Comparison of ENCODE assay signal across 8 cellular contexts in the genomic region with DNA sequence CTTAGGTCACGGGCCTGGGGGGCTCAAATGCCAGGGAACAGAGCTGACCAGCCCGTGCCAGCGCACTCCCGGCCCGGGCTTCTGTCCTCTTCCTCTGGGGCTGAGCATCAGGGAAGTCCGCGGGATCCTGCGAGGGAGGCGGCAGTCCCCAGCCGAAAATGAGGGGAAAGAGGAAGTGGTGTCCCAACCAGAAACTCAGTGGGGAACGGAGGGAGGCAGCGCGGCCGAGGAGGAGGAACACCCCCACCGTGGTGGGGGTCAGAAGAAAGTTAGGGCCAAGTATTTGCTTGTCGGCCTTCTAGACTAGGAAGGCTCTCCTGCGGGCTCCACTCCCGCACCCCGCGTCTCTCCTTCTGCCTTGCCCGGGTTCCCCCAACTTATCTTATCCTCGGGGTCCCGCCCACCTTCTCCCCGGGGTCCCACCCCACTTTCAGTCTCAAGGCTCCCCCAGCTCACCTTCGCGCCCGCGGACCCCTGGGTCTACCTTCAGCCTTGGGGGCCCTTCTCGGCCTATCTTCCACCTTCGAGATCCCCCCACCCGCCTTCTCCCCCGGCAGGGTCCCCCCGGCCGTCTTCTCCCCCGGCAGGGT. TPM values are rescaled to one million over a fixed set of nuclear protein-coding genes. Genes with fewer than 3 reads are reported as not detected.
DNase-seq lines count a peak whose midpoint lies in the region; ATAC-seq and TF ChIP-seq lines count a peak whose summit lies in the region.

No MANE protein-coding gene starts in this region.

- H3K4me1 Mint-ChIP-seq in activated naive CD8-positive, alpha-beta T cell treated with anti-CD3 and anti-CD28 coated beads, Interleukin-2, amount 50 U/mL, for 24 hours, result peaks cover 30% of the 10 kb centered on the region

- in situ Hi-C loops in GM13976 (cut with MboI; ENCODE audit: low sequenced_read_pairs, unreplicated experiment), result no loop called here

- peak overlapping the region; percentile 89 for H3K9ac ChIP-seq in rectal smooth muscle tissue (ENCODE audit: low read length)

- TF ChIP-seq CTCF in GM13976 (IDR thresholded peaks at IDR 0.05; ENCODE audit: borderline replicate concordance, control extremely low read depth, extremely low read depth, insufficient read depth, missing control alignments), result no peak

- DNase-seq in GM13976 (ENCODE audit: low spot score) (peak; percentile 76), SKM-1 (lab: John Stamatoyannopoulos, UW; ENCODE audit: unreplicated experiment) (peak; percentile 34), left ventricle myocardium superior (peak; percentile 69), NCI-H2081 (lab: John Stamatoyannopoulos, UW) (no peak), H4 (ENCODE audit: low spot score) (no peak)
- DNase-seq in activated naive CD8-positive, alpha-beta T cell treated with anti-CD3 and anti-CD28 coated beads, Interleukin-2, amount 50 U/mL, for 24 hours, result peak; percentile 64

- no peaks in the 10 kb centered on the region for H3K27me3 ChIP-seq in rectal smooth muscle tissue (ENCODE audit: control insufficient read depth, insufficient read depth, low read length)

- no peaks in the 10 kb centered on the region for H3K27me3 Mint-ChIP-seq in activated naive CD8-positive, alpha-beta T cell treated with anti-CD3 and anti-CD28 coated beads, Interleukin-2, amount 50 U/mL, for 24 hours

- H3K27ac ChIP-seq in rectal smooth muscle tissue (ENCODE audit: low read depth, low read length), result peak overlapping the region; percentile 87

- peak overlapping the region; percentile 78 for H3K4me3 ChIP-seq in rectal smooth muscle tissue (ENCODE audit: low read length)

- H3K4me3 Mint-ChIP-seq in activated naive CD8-positive, alpha-beta T cell treated with anti-CD3 and anti-CD28 coated beads, Interleukin-2, amount 50 U/mL, for 24 hours, result peak overlapping the region; percentile 84

- H3K27ac Mint-ChIP-seq in activated naive CD8-positive, alpha-beta T cell treated with anti-CD3 and anti-CD28 coated beads, Interleukin-2, amount 50 U/mL, for 24 hours, result peak overlapping the region; percentile 88

- peaks cover 15% of the 10 kb centered on the region for H3K4me1 ChIP-seq in rectal smooth muscle tissue (ENCODE audit: control insufficient read depth, insufficient read depth, low read length)

- H3K36me3 Mint-ChIP-seq in activated naive CD8-positive, alpha-beta T cell treated with anti-CD3 and anti-CD28 coated beads, Interleukin-2, amount 50 U/mL, for 24 hours (ENCODE audit: low read depth), result peaks cover 3% of the 10 kb centered on the region

- no peaks in the 10 kb centered on the region for H3K36me3 ChIP-seq in rectal smooth muscle tissue (ENCODE audit: control insufficient read depth, insufficient read depth, low read length)

- H3K9me3 Mint-ChIP-seq in activated naive CD8-positive, alpha-beta T cell treated with anti-CD3 and anti-CD28 coated beads, Interleukin-2, amount 50 U/mL, for 24 hours, result peaks cover 5% of the 10 kb centered on the region

- ATAC-seq in HG03108 (IDR thresholded peaks at IDR 0.05; ENCODE audit: unreplicated experiment) (peak; percentile 27), left ventricle myocardium superior (peak; percentile 24)
- ATAC-seq in activated naive CD8-positive, alpha-beta T cell treated with anti-CD3 and anti-CD28 coated beads, Interleukin-2, amount 50 U/mL, for 24 hours, result peak; percentile 44

- intact Hi-C loops in left ventricle myocardium superior (cut with micrococcal nuclease), result no loop called here

RNA-seq across cellular contexts. Expression of a gene that starts 0.6 kb away (rescaled TPM):
- 32.0 TPM for total RNA-seq in left ventricle myocardium superior
- total RNA-seq in H4 (2014; rRNA removed; shearing (Covaris generic)), result 5.8 and 8.2 TPM in 2 replicates

Comparison
In these comparisons a context has a peak if more than half of its experiments do, and no peak if none do; other contexts are left out.
1. DNase-seq: peak in GM13976 (single experiment), SKM-1 (single experiment), activated naive CD8-positive, alpha-beta T cell treated with anti-CD3 and anti-CD28 coated beads, Interleukin-2, amount 50 U/mL, for 24 hours (single experiment) and left ventricle myocardium superior (single experiment); none in NCI-H2081 (0 of 2) and H4 (single experiment).
2. Peak in every context shown above with its lines, with median percentiles within 50 percentile points of each other: ATAC-seq.